Comparison of ENCODE assay signal across 13 cellular contexts in genomic region chr1:11792106-11792505, GRCh38. TPM values are rescaled to one million over a fixed set of nuclear protein-coding genes. Genes with fewer than 3 reads are reported as not detected.
DNase-seq lines count a peak whose midpoint lies in the region; ATAC-seq and TF ChIP-seq lines count a peak whose summit lies in the region.
"Had no signal": no experiment of that assay in that cellular context is flagged by ENCODE, and none has a peak within 500 bp of the region (broad histone marks: within the 10 kb centered on the region; RNA-seq: fewer than 3 reads in every experiment).

No MANE protein-coding gene starts in this region.

- H3K36me3 ChIP-seq in A673 (ENCODE audit: insufficient read depth, low read length, poor library complexity, severe bottlenecking), result peaks cover 25% of the 10 kb centered on the region

- no peak for TF ChIP-seq CTCF in A673 (conservative IDR thresholded peaks at IDR 0.05; ENCODE audit: low read depth, low read length)

- H3K27ac ChIP-seq in A673 (ENCODE audit: low read depth, low read length, poor library complexity, severe bottlenecking), result no peak overlapping the region

- POLR2A ChIA-PET in A673 (lab: Charles Lee; ENCODE audit: low non-redundant PET), result no interaction called here

- intact Hi-C loops in cardiac septum (cut with DNase I), result no loop called here
- intact Hi-C loops in posterior vena cava (cut with DNase I), result no loop called here
- intact Hi-C loops in A673 (cut with micrococcal nuclease; ENCODE audit: unreplicated experiment), result no loop called here

- peak overlapping the region; percentile 57 to 62 for H3K27ac Mint-ChIP-seq in activated naive CD4-positive, alpha-beta T cell treated with anti-CD3 and anti-CD28 coated beads, Interleukin-2, amount 50 U/mL, for 72 hours

- H3K9me3 ChIP-seq in A673 (ENCODE audit: low read depth, low read length, poor library complexity, severe bottlenecking), result no peaks in the 10 kb centered on the region

- no peaks in the 10 kb centered on the region for H3K9me3 Mint-ChIP-seq in activated naive CD4-positive, alpha-beta T cell treated with anti-CD3 and anti-CD28 coated beads, Interleukin-2, amount 50 U/mL, for 72 hours
- H3K9me3 Mint-ChIP-seq: activated naive CD8-positive, alpha-beta T cell treated with anti-CD3 and anti-CD28 coated beads, Interleukin-2, amount 10 ng/mL, durations not matched to agents 7 days and 5 days had no signal

- H3K27me3 ChIP-seq in A673 (replicated peaks; ENCODE audit: insufficient read depth, low read depth, low read length, poor library complexity), result no peaks in the 10 kb centered on the region

- H3K4me3 ChIP-seq in A673 (ENCODE audit: low read depth, low read length, poor library complexity, severe bottlenecking), result no peak overlapping the region

- CTCF ChIA-PET in A673 (lab: Charles Lee), result no interaction called here

- BruUV-seq in A673 (replicated peaks; lab: Mats Ljungman, UMichigan), result no TSS peak

- no peak for ATAC-seq in activated naive CD4-positive, alpha-beta T cell treated with anti-CD3 and anti-CD28 coated beads, Interleukin-2, amount 50 U/mL, for 72 hours

- H3K36me3 Mint-ChIP-seq in activated naive CD4-positive, alpha-beta T cell treated with anti-CD3 and anti-CD28 coated beads, Interleukin-2, amount 50 U/mL, for 72 hours, result no peaks in the 10 kb centered on the region

- H3K4me1 ChIP-seq in A673 (ENCODE audit: insufficient read depth, low read length, poor library complexity, severe bottlenecking), result no peaks in the 10 kb centered on the region

- DNase-seq in activated naive CD4-positive, alpha-beta T cell treated with anti-CD3 and anti-CD28 coated beads, Interleukin-2, amount 50 U/mL, for 72 hours (ENCODE audit: low spot score in 2 of 2), result no peak
- DNase-seq in activated naive CD4-positive, alpha-beta T cell treated with anti-CD3 and anti-CD28 coated beads, Interleukin-2, amount 50 U/mL, for 16 hours, result no peak
- DNase-seq in cardiac septum (ENCODE audit: low spot score) (peak; percentile 83), posterior vena cava (ENCODE audit: low spot score) (peak; percentile 62), NCI-H226 (no peak), epidermal melanocyte (ENCODE audit: insufficient read length, low spot score) (no peak), NCI-H1092 (lab: John Stamatoyannopoulos, UW) (no peak), A673 (ENCODE audit: low spot score) (no peak)
- DNase-seq: activated CD4-positive, CD25-positive, alpha-beta regulatory T cell treated with anti-CD3 and anti-CD28 coated beads, Interleukin-2, amount 50 U/mL, for 72 hours; activated naive CD8-positive, alpha-beta T cell treated with anti-CD3 and anti-CD28 coated beads, Interleukin-2, amount 10 ng/mL, durations not matched to agents 7 days and 5 days; NCI-H2171; SIG-M5 had no signal

RNA-seq across cellular contexts. Expression of gene MTHFR, which starts 13.7 kb away (rescaled TPM):
- total RNA-seq in activated naive CD4-positive, alpha-beta T cell treated with anti-CD3 and anti-CD28 coated beads, Interleukin-2, amount 50 U/mL, for 72 hours, result 10 to 100 TPM; 14.8 to 18.2 TPM
- total RNA-seq in cardiac septum (33.7 TPM), posterior vena cava (10 to 100 TPM; 31.0 to 31.7 TPM), A673 (2021) (23.3 and 25.8 TPM in 2 replicates)

RNA-seq across cellular contexts. Expression of gene CLCN6, which starts 13.9 kb away (rescaled TPM):
- 10 to 100 TPM; 14.8 to 16.6 TPM for total RNA-seq in activated naive CD4-positive, alpha-beta T cell treated with anti-CD3 and anti-CD28 coated beads, Interleukin-2, amount 50 U/mL, for 72 hours
- total RNA-seq in cardiac septum (26.3 TPM), posterior vena cava (10 to 100 TPM; 16.8 to 16.9 TPM), A673 (2021) (42.0 and 48.1 TPM in 2 replicates)

RNA-seq across cellular contexts. Expression of gene C1orf167, which starts 30.1 kb away (rescaled TPM):
- not detected for total RNA-seq in activated naive CD4-positive, alpha-beta T cell treated with anti-CD3 and anti-CD28 coated beads, Interleukin-2, amount 50 U/mL, for 72 hours
- total RNA-seq in cardiac septum (2.3 TPM), posterior vena cava (1 to 10 TPM; 2.1 to 2.3 TPM), A673 (2021) (not detected in 2 replicates)
- total RNA-seq: activated naive CD8-positive, alpha-beta T cell treated with anti-CD3 and anti-CD28 coated beads, Interleukin-2, amount 10 ng/mL, durations not matched to agents 7 days and 5 days; epithelial cell of proximal tubule had no signal

RNA-seq across cellular contexts. Expression of gene NPPA, which starts 55.5 kb away (rescaled TPM):
- total RNA-seq in activated naive CD4-positive, alpha-beta T cell treated with anti-CD3 and anti-CD28 coated beads, Interleukin-2, amount 50 U/mL, for 72 hours, result not detected
- total RNA-seq in cardiac septum (21,376 TPM), posterior vena cava (1 to 10 TPM in 1 of 2 donors, not detected in 1; 3.8 TPM), A673 (2021) (not detected in 2 replicates)
- total RNA-seq: activated naive CD8-positive, alpha-beta T cell treated with anti-CD3 and anti-CD28 coated beads, Interleukin-2, amount 10 ng/mL, durations not matched to agents 7 days and 5 days; epithelial cell of proximal tubule had no signal

RNA-seq across cellular contexts. Expression of gene AGTRAP, which starts 56.2 kb away (rescaled TPM):
- 10 to 100 TPM in 1 of 2 donors, 1 to 10 TPM in 1; 9.7 to 24.1 TPM for total RNA-seq in activated naive CD4-positive, alpha-beta T cell treated with anti-CD3 and anti-CD28 coated beads, Interleukin-2, amount 50 U/mL, for 72 hours
- 17.4 TPM for total RNA-seq in cardiac septum
- 10 to 100 TPM; 35.1 to 39.1 TPM for total RNA-seq in posterior vena cava
- 23.6 and 33.5 TPM in 2 replicates for total RNA-seq in A673 (2021)

Comparison
In these comparisons a context has a peak if more than half of its experiments do, and no peak if none do; other contexts are left out.
1. DNase-seq: peak in cardiac septum (single experiment) and posterior vena cava (single experiment); none in activated naive CD4-positive, alpha-beta T cell treated with anti-CD3 and anti-CD28 coated beads, Interleukin-2, amount 50 U/mL, for 72 hours (0 of 2), activated naive CD4-positive, alpha-beta T cell treated with anti-CD3 and anti-CD28 coated beads, Interleukin-2, amount 50 U/mL, for 16 hours (single experiment), NCI-H226 (single experiment), epidermal melanocyte (single experiment), NCI-H1092 (single experiment) and A673 (single experiment).